Comparison of ENCODE assay signal across 14 cellular contexts in the genomic region with DNA sequence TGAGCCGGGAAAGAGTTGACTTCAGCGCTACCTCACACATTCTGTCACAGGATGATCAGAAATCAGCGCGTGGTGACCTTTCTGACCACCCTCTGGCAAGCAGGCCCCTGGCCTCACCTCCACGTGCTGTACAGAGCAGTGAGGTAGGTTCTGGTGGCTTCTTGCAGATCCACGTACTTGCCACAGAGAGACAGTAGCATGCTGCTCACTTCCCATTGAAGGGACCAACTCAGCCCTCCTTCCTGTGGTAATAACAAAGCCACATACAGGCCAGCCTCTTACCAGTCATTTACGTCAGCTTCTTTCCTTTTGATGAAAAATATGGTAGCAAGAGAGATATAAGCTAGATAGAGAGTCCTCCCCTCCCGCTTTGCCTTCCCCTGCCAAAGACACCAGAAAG.
DNase-seq lines count a peak whose midpoint lies in the region; ATAC-seq, FAIRE-seq and TF ChIP-seq lines count a peak whose summit lies in the region.
"Had no signal": no experiment of that assay in that cellular context is flagged by ENCODE, and none has a peak within 500 bp of the region (broad histone marks: within the 10 kb centered on the region; RNA-seq: fewer than 3 reads in every experiment).

No MANE protein-coding gene starts in this region.

- H3K4me1 ChIP-seq in NT2/D1 (ENCODE audit: insufficient read depth, insufficient read length), result no peaks in the 10 kb centered on the region
- no peaks in the 10 kb centered on the region for H3K4me1 ChIP-seq in mucosa of descending colon (ENCODE audit: low read depth)

- intact Hi-C loops in mucosa of descending colon (cut with DNase I, micrococcal nuclease), result no loop called here

- H3K9me3 ChIP-seq in NT2/D1 (ENCODE audit: insufficient read depth, low read length), result no peaks in the 10 kb centered on the region
- no peaks in the 10 kb centered on the region for H3K9me3 ChIP-seq in mucosa of descending colon

- H3K9ac ChIP-seq in NT2/D1 (ENCODE audit: insufficient read length, low read depth), result no peak overlapping the region
- H3K9ac ChIP-seq: KMS-11 had no signal

- no peak for TF ChIP-seq CTCF in mucosa of descending colon (IDR thresholded peaks at IDR 0.05)

- peak; percentile 51 for ATAC-seq in mucosa of descending colon

- no peak overlapping the region for H3K4me3 ChIP-seq in NT2/D1 (ENCODE audit: insufficient read length, low read depth)
- no peak overlapping the region for H3K4me3 ChIP-seq in mucosa of descending colon

- H3K36me3 ChIP-seq in NT2/D1 (ENCODE audit: insufficient read depth, insufficient read length, low read length), result no peaks in the 10 kb centered on the region
- H3K36me3 ChIP-seq in mucosa of descending colon (ENCODE audit: low read depth), result no peaks in the 10 kb centered on the region

- no peaks in the 10 kb centered on the region for H3K27me3 ChIP-seq in NT2/D1 (ENCODE audit: insufficient read depth, insufficient read length)

- DNase-seq in CMK (ENCODE audit: low read depth), result peak; percentile 9
- peak; percentile 6 for DNase-seq in NT2/D1 (ENCODE audit: low read depth, low spot score)
- peak; percentile 6 for DNase-seq in activated T-cell treated with anti-CD3 and anti-CD28 coated beads for 48 hours (ENCODE audit: low read depth)
- peak in 1 of 3 donors; percentile 27 for DNase-seq in mucosa of descending colon
- no peak for DNase-seq in RCC 7860 (ENCODE audit: low spot score)
- DNase-seq in NAMALWA (ENCODE audit: low spot score), result no peak
- no peak for DNase-seq in epidermal melanocyte (ENCODE audit: insufficient read length, low spot score)
- DNase-seq in GOT3 (lab: John Stamatoyannopoulos, UW), result no peak
- DNase-seq: NCI-H2227 treated with DMSO at 0.1 percent for 48 hours, right cardiac atrium had no signal

- FAIRE-seq in RCC 7860 (lab: Jason Lieb, UNC), result no peak
- FAIRE-seq: bronchial epithelial cell, D721Med, GM12891 had no signal

Comparison
In these comparisons a context has a peak if more than half of its experiments do, and no peak if none do; other contexts are left out.
1. DNase-seq: peak in CMK (single experiment), NT2/D1 (single experiment) and activated T-cell treated with anti-CD3 and anti-CD28 coated beads for 48 hours (single experiment); none in RCC 7860 (single experiment), NAMALWA (single experiment), epidermal melanocyte (single experiment) and GOT3 (single experiment).